In genomic region chr18:49547701-49548100, GRCh38 we compare ENCODE assay signal across 1 cellular context.
TF ChIP-seq lines count a peak whose summit lies in the region.

No MANE protein-coding gene starts in this region.

TF ChIP-seq in A549, 52 proteins besides CTCF, POLR2A, EP300 and RAD21 (continued from another document):
- TF ChIP-seq MAZ (IDR thresholded peaks at IDR 0.05; ENCODE audit: borderline replicate concordance, low read depth, low read length) (no peak), MAFK (IDR thresholded peaks at IDR 0.05; ENCODE audit: partially characterized antibody) (no peak), MYC (IDR thresholded peaks at IDR 0.05; ENCODE audit: borderline replicate concordance, low read length) (no peak), EHMT2 (IDR thresholded peaks at IDR 0.05; ENCODE audit: low read depth) (no peak), FOXS1 (CRISPR knock-in tag; IDR thresholded peaks at IDR 0.05) (no peak), ELK1 (IDR thresholded peaks at IDR 0.05; ENCODE audit: low read depth, low read length) (no peak)
